In the genomic region with DNA sequence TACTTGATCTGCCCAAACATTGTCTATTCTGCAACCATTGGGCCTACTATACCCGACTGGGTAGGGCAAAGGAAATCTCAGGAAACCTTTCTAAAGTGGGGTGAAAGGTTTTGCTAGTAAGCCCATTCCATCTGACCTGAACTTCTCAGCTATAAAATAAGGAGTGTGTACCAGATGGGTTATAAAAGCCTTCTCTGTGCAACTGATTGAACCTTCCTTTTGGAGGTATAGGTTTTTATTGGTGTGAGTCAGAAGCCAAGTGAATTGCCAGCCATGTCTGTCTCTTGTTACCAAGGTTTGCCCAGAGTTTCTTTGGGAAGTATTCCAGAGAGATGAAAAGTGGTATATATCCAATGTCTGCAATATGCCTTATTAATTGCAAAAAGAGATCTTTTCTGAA, we compare ENCODE assay signal across 9 cellular contexts.
"Had no signal": no experiment of that assay in that cellular context is flagged by ENCODE, and none has a peak within 500 bp of the region (broad histone marks: within the 10 kb centered on the region; RNA-seq: fewer than 3 reads in every experiment).

No MANE protein-coding gene starts in this region.

- ATAC-seq: GM23338, HCT116 had no signal

- H3K9me3 ChIP-seq: HAP-1 had no signal

- DNase-seq: GM23248, GOT3, H7, H9, HCEC 1CT, HFFc6 had no signal

- H3K36me3 ChIP-seq: HAP-1 had no signal

- H3K27ac ChIP-seq: GM23248 had no signal

- H3K4me3 ChIP-seq: GM23248, GM23338, HAP-1 had no signal
